In genomic region chr20:54197621-54198604, GRCh38 we compare ENCODE assay signal across 10 cellular contexts. TPM values are rescaled to one million over a fixed set of nuclear protein-coding genes. Genes with fewer than 3 reads are reported as not detected.
DNase-seq lines count a peak whose midpoint lies in the region; ATAC-seq and TF ChIP-seq lines count a peak whose summit lies in the region.
"Had no signal": no experiment of that assay in that cellular context is flagged by ENCODE, and none has a peak within 500 bp of the region (broad histone marks: within the 10 kb centered on the region; RNA-seq: fewer than 3 reads in every experiment).

No MANE protein-coding gene starts in this region.

- H3K27me3 ChIP-seq in PC-9 (ENCODE audit: insufficient read depth, low read depth): no peaks in the 10 kb centered on the region
- H3K27me3 ChIP-seq: SJSA1 had no signal

- peaks cover 28% of the 10 kb centered on the region for H3K4me1 ChIP-seq in PC-9 (replicated peaks; ENCODE audit: insufficient read depth)
- H3K4me1 ChIP-seq: SJSA1 had no signal

- H3K9me3 ChIP-seq in PC-9 (ENCODE audit: insufficient read depth, low read depth): no peaks in the 10 kb centered on the region
- H3K9me3 ChIP-seq: SJSA1 had no signal

- no peaks in the 10 kb centered on the region for H3K36me3 ChIP-seq in PC-9 (ENCODE audit: low read depth)
- H3K36me3 ChIP-seq: SJSA1 had no signal

- POLR2A ChIA-PET in AG04449 (lab: Yijun Ruan, JAX): no interaction called here
- POLR2A ChIA-PET in PC-9 (lab: Charles Lee; ENCODE audit: unreplicated experiment): interaction anchor here (0.6 kb wide), 1 partner anchor 65 kb away, joined by 4 read pairs; no protein-coding TSS in a partner anchor

- H3K4me3 ChIP-seq in AG04449 (ENCODE audit: low read depth, low read length) (no peak overlapping the region), PC-9 (no peak overlapping the region), fibroblast of pulmonary artery (replicated peaks; ENCODE audit: low read depth, low read length) (no peak overlapping the region)
- H3K4me3 ChIP-seq: lung, SJSA1 had no signal

- CTCF ChIA-PET in AG04449 (lab: Yijun Ruan, JAX): interaction anchor here (0.7 to 19.1 kb wide), 14 partner anchors 11 to 449 kb away, joined by 3 to 1179 read pairs (median 12); partner anchors contain the start of gene PFDN4
- CTCF ChIA-PET in PC-9 (lab: Charles Lee): interaction anchor here (1.0 to 1.9 kb wide), 3 partner anchors 64 to 101 kb away, joined by 3 to 8 read pairs (median 3); no protein-coding TSS in a partner anchor

- DNase-seq in AG04449 (ENCODE audit: low read depth, low spot score): peak; percentile 23
- DNase-seq in HCEC 1CT: peak; percentile 70
- DNase-seq in PC-9: peak; percentile 62 to 75
- DNase-seq in fibroblast of pulmonary artery (ENCODE audit: low read depth): peak; percentile 80
- no peak for DNase-seq in GM19240 (ENCODE audit: insufficient read length, low spot score)
- DNase-seq in activated T-cell treated with anti-CD3 and anti-CD28 coated beads, Interleukin-2, amount 50 U/mL, for 1 hour: no peak
- no peak for DNase-seq in NCI-H1092 treated with DMSO at 0.1 percent for 48 hours (lab: John Stamatoyannopoulos, UW)

- H3F3A ChIP-seq in PC-9 (ENCODE audit: insufficient read depth, low read depth): peaks cover 29% of the 10 kb centered on the region; the same call in 1 of the 2 replicates

- H3K4me2 ChIP-seq in PC-9: no peak overlapping the region

- TF ChIP-seq CTCF in AG04449 (IDR thresholded peaks at IDR 0.05; ENCODE audit: insufficient read depth, low read length, missing control alignments): peak; percentile 31
- peak; percentile 71 for TF ChIP-seq CTCF in PC-9 (conservative IDR thresholded peaks at IDR 0.05)
- peak; percentile 44 for TF ChIP-seq CTCF in fibroblast of pulmonary artery (IDR thresholded peaks at IDR 0.05; ENCODE audit: low read length, missing control alignments)

- BruUV-seq in PC-9 (replicated peaks; lab: Mats Ljungman, UMichigan): no TSS peak

- no peaks in the 10 kb centered on the region for H4K20me1 ChIP-seq in PC-9 (ENCODE audit: insufficient read depth)

- no peak overlapping the region for H2AFZ ChIP-seq in PC-9

- intact Hi-C loops in PC-9 (cut with micrococcal nuclease; ENCODE audit: unreplicated experiment): loop anchor here (1.0 to 10.0 kb wide), 6 partner anchors 65 to 1886 kb away; no protein-coding TSS in a partner anchor

- no peaks in the 10 kb centered on the region for H3K79me2 ChIP-seq in PC-9 (ENCODE audit: low read depth)

- ATAC-seq in GM21825 (IDR thresholded peaks at IDR 0.05; ENCODE audit: unreplicated experiment): no peak

- H3K27ac ChIP-seq in PC-9: peak overlapping the region; percentile 20; the same call in 1 of the 2 replicates
- H3K27ac ChIP-seq: SJSA1 had no signal

- no peaks in the 10 kb centered on the region for H3K9me2 ChIP-seq in PC-9 (ENCODE audit: insufficient read depth)

RNA-seq across cellular contexts. Expression of gene PFDN4, which starts 10.0 kb away (rescaled TPM):
- total RNA-seq in PC-9 (2021): 44.1 and 49.5 TPM in 2 replicates

RNA-seq across cellular contexts. Expression of gene CYP24A1, which starts 24.1 kb away (rescaled TPM):
- total RNA-seq in PC-9 (2021): 2.7 and 4.9 TPM in 2 replicates
- total RNA-seq: SJSA1 had no signal

Comparison
In these comparisons a context has a peak if more than half of its experiments do, and no peak if none do; other contexts are left out.
1. DNase-seq: peak in AG04449 (single experiment), HCEC 1CT (single experiment), PC-9 (2 of 2) and fibroblast of pulmonary artery (single experiment); none in GM19240 (single experiment), activated T-cell treated with anti-CD3 and anti-CD28 coated beads, Interleukin-2, amount 50 U/mL, for 1 hour (single experiment) and NCI-H1092 treated with DMSO at 0.1 percent for 48 hours (single experiment).
2. Peak in every context shown above with its lines, with median percentiles within 50 percentile points of each other: CTCF ChIP-seq.